1 cellular context compared by ENCODE assay signal in genomic region chr1:159869173-159869572, GRCh38.
TF ChIP-seq lines count a peak whose summit lies in the region.

No MANE protein-coding gene starts in this region.

TF ChIP-seq in IMR-90, 13 proteins besides CTCF, POLR2A, EP300 and RAD21 (continued from another document):
- TF ChIP-seq, protein P1, sequence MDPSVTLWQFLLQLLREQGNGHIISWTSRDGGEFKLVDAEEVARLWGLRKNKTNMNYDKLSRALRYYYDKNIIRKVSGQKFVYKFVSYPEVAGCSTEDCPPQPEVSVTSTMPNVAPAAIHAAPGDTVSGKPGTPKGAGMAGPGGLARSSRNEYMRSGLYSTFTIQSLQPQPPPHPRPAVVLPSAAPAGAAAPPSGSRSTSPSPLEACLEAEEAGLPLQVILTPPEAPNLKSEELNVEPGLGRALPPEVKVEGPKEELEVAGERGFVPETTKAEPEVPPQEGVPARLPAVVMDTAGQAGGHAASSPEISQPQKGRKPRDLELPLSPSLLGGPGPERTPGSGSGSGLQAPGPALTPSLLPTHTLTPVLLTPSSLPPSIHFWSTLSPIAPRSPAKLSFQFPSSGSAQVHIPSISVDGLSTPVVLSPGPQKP (IDR thresholded peaks at IDR 0.05; ENCODE audit: borderline replicate concordance, low read depth, low read length), result no peak
- peak; percentile 35 for TF ChIP-seq USF2 (IDR thresholded peaks at IDR 0.05; ENCODE audit: low read depth, low read length)
TF ChIP-seq in IMR-90: peak in this region for 7.
